1 cellular context compared by ENCODE assay signal in genomic region chr12:67426067-67426466, GRCh38.
A peak's percentile ranks its signal among the peaks of the same experiment; 100 is the strongest.
TF ChIP-seq lines count a peak whose summit lies in the region.

No MANE protein-coding gene starts in this region.

TF ChIP-seq in SK-N-SH treated with all-trans-retinoic acid at 6 μM for 48 hours, 23 proteins besides CTCF, POLR2A, EP300 and RAD21 (continued from another document):
- TF ChIP-seq CREB5 (CRISPR knock-in tag; IDR thresholded peaks at IDR 0.05; ENCODE audit: low read depth) (no peak), ZC3H10 (CRISPR knock-in tag; IDR thresholded peaks at IDR 0.05) (peak; percentile 22; the same call in 1 of the 2 replicates), PPARA (CRISPR knock-in tag; IDR thresholded peaks at IDR 0.05; ENCODE audit: borderline replicate concordance) (no peak), SNAI2 (CRISPR knock-in tag; IDR thresholded peaks at IDR 0.05) (no peak), TCF4 (CRISPR knock-in tag; IDR thresholded peaks at IDR 0.05; ENCODE audit: borderline replicate concordance) (0 out of 2 replicates have a peak, but pooled peaks have one; percentile 51), TOX (CRISPR knock-in tag; IDR thresholded peaks at IDR 0.05; ENCODE audit: borderline replicate concordance) (peak; percentile 59; the same call in 1 of the 2 replicates)
TF ChIP-seq in SK-N-SH treated with all-trans-retinoic acid at 6 μM for 48 hours: peak in this region for 4.
